ENCODE assay signal across 17 cellular contexts in the genomic region with DNA sequence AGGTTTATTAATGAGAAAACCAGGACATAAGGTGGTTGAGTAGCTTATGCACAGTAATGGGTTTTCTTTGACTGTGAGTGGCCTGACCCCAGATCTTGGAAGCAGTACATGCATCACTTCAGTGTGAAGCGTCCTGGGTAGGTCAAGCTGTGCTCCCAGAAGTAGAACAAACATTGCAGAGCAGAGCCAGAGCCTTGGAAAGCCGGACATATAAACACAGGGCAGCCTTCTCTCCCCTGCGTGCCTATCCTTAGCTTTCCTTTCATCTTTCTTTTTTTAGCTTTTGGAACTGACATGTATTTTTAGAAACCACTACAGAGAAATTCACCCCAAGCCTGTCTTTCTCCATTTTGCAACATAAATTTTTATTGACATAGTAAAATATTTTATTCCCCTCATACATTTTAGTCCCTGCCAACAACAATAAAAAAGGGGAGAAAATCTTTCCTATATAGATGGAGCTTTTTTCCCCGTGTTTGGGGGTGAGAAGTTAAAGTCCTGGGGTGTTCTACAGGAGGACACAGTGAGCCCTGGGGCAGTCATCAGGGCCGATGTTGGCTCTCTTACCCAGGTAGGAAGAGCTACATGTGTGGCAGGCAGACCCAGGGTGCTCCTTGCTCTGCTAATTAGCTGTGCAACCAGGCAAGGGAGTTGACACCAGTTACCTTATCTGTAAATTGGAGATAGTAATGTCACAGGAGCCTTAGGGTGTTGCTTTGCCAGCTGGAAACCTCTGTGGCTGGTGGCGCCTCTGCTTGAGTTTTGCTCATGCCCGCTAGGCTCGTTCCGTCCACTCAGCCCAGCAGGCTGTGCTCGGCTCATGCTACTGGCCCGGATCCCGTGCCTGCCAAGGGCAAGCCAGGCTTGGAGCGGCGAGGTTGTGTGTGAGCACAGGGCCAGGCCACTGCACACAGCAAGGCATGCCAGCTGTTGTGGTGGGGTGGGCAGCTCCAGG.
A peak's percentile ranks its signal among the peaks of the same experiment; 100 is the strongest.
DNase-seq lines count a peak whose midpoint lies in the region; ATAC-seq and TF ChIP-seq lines count a peak whose summit lies in the region.
"Had no signal": no experiment of that assay in that cellular context is flagged by ENCODE, and none has a peak within 500 bp of the region (broad histone marks: within the 10 kb centered on the region; RNA-seq: fewer than 3 reads in every experiment).

No MANE protein-coding gene starts in this region.

- no peaks in the 10 kb centered on the region for H3K9me3 Mint-ChIP-seq in effector memory CD8-positive, alpha-beta T cell
- H3K9me3 Mint-ChIP-seq in endodermal cell = no peaks in the 10 kb centered on the region
- H3K9me3 Mint-ChIP-seq: activated CD4-positive, alpha-beta memory T cell treated with anti-CD3 and anti-CD28 coated beads for 36 hours had no signal

- no peak for TF ChIP-seq POLR2A in right lobe of liver (IDR thresholded peaks at IDR 0.05)

- intact Hi-C loops in PC-3 (cut with micrococcal nuclease) = no loop called here
- intact Hi-C loops in right lobe of liver (cut with DNase I) = no loop called here

- no peak overlapping the region for H3K27ac ChIP-seq in PC-3 (ENCODE audit: low read length)
- no peak overlapping the region for H3K27ac ChIP-seq in right lobe of liver
- H3K27ac ChIP-seq in skeletal muscle tissue (ENCODE audit: low read depth, low read length) = peak overlapping the region; percentile 96
- no peak overlapping the region for H3K27ac ChIP-seq in endodermal cell (ENCODE audit: low read depth, low read length)
- H3K27ac ChIP-seq: brain microvascular endothelial cell, prostate gland had no signal

- no peaks in the 10 kb centered on the region for H4K20me1 ChIP-seq in PC-3 (ENCODE audit: low read length)

- POLR2A ChIA-PET in PC-3 (lab: Charles Lee; ENCODE audit: unreplicated experiment) = no interaction called here

- DNase-seq in PC-3 (no peak), right lobe of liver (no peak), hepatic stellate cell (ENCODE audit: low spot score) (no peak), endodermal cell (no peak)
- DNase-seq in effector memory CD8-positive, alpha-beta T cell = no peak
- DNase-seq in activated T-cell treated with anti-CD3 and anti-CD28 coated beads, Interleukin-2, amount 50 U/mL, for 1 hour = no peak
- DNase-seq: activated CD4-positive, alpha-beta memory T cell treated with anti-CD3 and anti-CD28 coated beads for 36 hours; midbrain; NCI-H2029 treated with DMSO at 0.1 percent for 48 hours; stimulated activated CD4-positive, alpha-beta T cell treated with anti-CD3 and anti-CD28 coated beads, Interleukin-4, amount 100 ng/mL, for 1 hour; T-helper 9 cell had no signal

- no peak overlapping the region for H3K9ac ChIP-seq in PC-3 (ENCODE audit: low read length)
- peak overlapping the region; percentile 69 to 84 (median 83) for H3K9ac ChIP-seq in skeletal muscle tissue (ENCODE audit: low read depth in 1 of 3, low read length in 3 of 3)
- no peak overlapping the region for H3K9ac ChIP-seq in endodermal cell (ENCODE audit: extremely low read depth, low read length, poor library complexity, severe bottlenecking)

- no peaks in the 10 kb centered on the region for H3K27me3 Mint-ChIP-seq in effector memory CD8-positive, alpha-beta T cell
- H3K27me3 Mint-ChIP-seq in endodermal cell (ENCODE audit: insufficient read depth) = no peaks in the 10 kb centered on the region
- H3K27me3 Mint-ChIP-seq: activated CD4-positive, alpha-beta memory T cell treated with anti-CD3 and anti-CD28 coated beads for 36 hours; B cell had no signal

- H3K36me3 ChIP-seq in PC-3 (ENCODE audit: low read depth, low read length) = no peaks in the 10 kb centered on the region
- no peaks in the 10 kb centered on the region for H3K36me3 ChIP-seq in right lobe of liver
- no peaks in the 10 kb centered on the region for H3K36me3 ChIP-seq in skeletal muscle tissue (ENCODE audit: control insufficient read depth in 3 of 3, insufficient read depth in 3 of 3, low read length in 3 of 3)
- H3K36me3 ChIP-seq in endodermal cell (ENCODE audit: control insufficient read depth, insufficient read depth, low read length) = peaks cover 8% of the 10 kb centered on the region
- H3K36me3 ChIP-seq: brain microvascular endothelial cell, prostate gland had no signal

- H3K4me3 ChIP-seq in PC-3 (ENCODE audit: low read length) = no peak overlapping the region
- no peak overlapping the region for H3K4me3 ChIP-seq in right lobe of liver
- peak overlapping the region; percentile 11 to 67 (median 28) for H3K4me3 ChIP-seq in skeletal muscle tissue (ENCODE audit: low read length in 3 of 3)
- H3K4me3 ChIP-seq in endodermal cell (ENCODE audit: low read length) = no peak overlapping the region
- H3K4me3 ChIP-seq: GM12878, prostate gland had no signal

- BruUV-seq in PC-3 (replicated peaks; lab: Mats Ljungman, UMichigan) = no TSS peak

- H3K36me3 Mint-ChIP-seq in effector memory CD8-positive, alpha-beta T cell (ENCODE audit: insufficient read depth) = peaks cover 3% of the 10 kb centered on the region
- H3K36me3 Mint-ChIP-seq in endodermal cell (ENCODE audit: low read depth) = peaks cover 6% of the 10 kb centered on the region

- H3K4me3 Mint-ChIP-seq in effector memory CD8-positive, alpha-beta T cell = no peak overlapping the region
- no peak overlapping the region for H3K4me3 Mint-ChIP-seq in endodermal cell
- H3K4me3 Mint-ChIP-seq: activated CD4-positive, alpha-beta memory T cell treated with anti-CD3 and anti-CD28 coated beads for 36 hours; B cell had no signal

- peak overlapping the region; percentile 21; the same call in 1 of the 2 replicates for H3K4me2 ChIP-seq in PC-3 (ENCODE audit: low read length)

- no peaks in the 10 kb centered on the region for H3K27me3 ChIP-seq in PC-3 (ENCODE audit: low read length)
- no peaks in the 10 kb centered on the region for H3K27me3 ChIP-seq in right lobe of liver
- no peaks in the 10 kb centered on the region for H3K27me3 ChIP-seq in skeletal muscle tissue (ENCODE audit: control insufficient read depth in 3 of 3, insufficient read depth in 3 of 3, low read length in 3 of 3)
- H3K27me3 ChIP-seq in endodermal cell (ENCODE audit: control insufficient read depth, insufficient read depth, low read length, poor library complexity, severe bottlenecking) = no peaks in the 10 kb centered on the region
- H3K27me3 ChIP-seq: brain microvascular endothelial cell had no signal

- peak overlapping the region; percentile 17 to 62 for H3K27ac Mint-ChIP-seq in effector memory CD8-positive, alpha-beta T cell
- no peak overlapping the region for H3K27ac Mint-ChIP-seq in endodermal cell
- H3K27ac Mint-ChIP-seq: activated CD4-positive, alpha-beta memory T cell treated with anti-CD3 and anti-CD28 coated beads for 36 hours; B cell had no signal

- 0 out of 2 replicates have a peak, but pooled peaks cover 5% of the 10 kb centered on the region for H3K4me1 ChIP-seq in PC-3 (ENCODE audit: insufficient read depth, low read length)
- H3K4me1 ChIP-seq in right lobe of liver = peaks cover 0 to 3% (median 0%) of the 10 kb centered on the region in 4 donors
- H3K4me1 ChIP-seq in skeletal muscle tissue (ENCODE audit: control insufficient read depth in 3 of 3, insufficient read depth in 3 of 3, low read length in 3 of 3) = peaks cover 41 to 57% (median 45%) of the 10 kb centered on the region in 3 donors
- H3K4me1 ChIP-seq in endodermal cell (ENCODE audit: control insufficient read depth, insufficient read depth, low read length) = no peaks in the 10 kb centered on the region
- H3K4me1 ChIP-seq: prostate gland had no signal

- H3F3A ChIP-seq in PC-3 (ENCODE audit: low read length, unreplicated experiment) = no peaks in the 10 kb centered on the region

- H3K4me1 Mint-ChIP-seq in effector memory CD8-positive, alpha-beta T cell (ENCODE audit: low read depth in 2 of 2) = peaks cover 27 to 33% of the 10 kb centered on the region in 2 donors
- H3K4me1 Mint-ChIP-seq in endodermal cell = peaks cover 19% of the 10 kb centered on the region

- H2AFZ ChIP-seq in PC-3 (ENCODE audit: low read length) = no peak overlapping the region

- H3K79me2 ChIP-seq in PC-3 (ENCODE audit: low read length) = no peaks in the 10 kb centered on the region

- H3K9me2 ChIP-seq in PC-3 (replicated peaks; ENCODE audit: low read length) = no peaks in the 10 kb centered on the region

- TF ChIP-seq CTCF in PC-3 (conservative IDR thresholded peaks at IDR 0.05; ENCODE audit: low read depth, low read length) (no peak), right lobe of liver (IDR thresholded peaks at IDR 0.05) (no peak), endodermal cell (conservative IDR thresholded peaks at IDR 0.05) (no peak)

- no peak for ATAC-seq in PC-3
- no peak for ATAC-seq in effector memory CD8-positive, alpha-beta T cell (replicated peaks)
- ATAC-seq in right lobe of liver = peak in 3 of 4 donors; percentile 16 to 29 (median 19)
- no peak for ATAC-seq in HG02642 (IDR thresholded peaks at IDR 0.05; ENCODE audit: poor library complexity, unreplicated experiment)
- ATAC-seq: GM12878 had no signal

- H3K9me3 ChIP-seq in PC-3 (ENCODE audit: low read length) = no peaks in the 10 kb centered on the region
- H3K9me3 ChIP-seq in right lobe of liver = no peaks in the 10 kb centered on the region
- no peaks in the 10 kb centered on the region for H3K9me3 ChIP-seq in skeletal muscle tissue (ENCODE audit: control insufficient read depth in 3 of 3, low read length in 3 of 3)
- peaks cover 5% of the 10 kb centered on the region for H3K9me3 ChIP-seq in endodermal cell (ENCODE audit: control insufficient read depth, low read length)
- H3K9me3 ChIP-seq: prostate gland had no signal

- CTCF ChIA-PET in PC-3 (lab: Charles Lee) = no interaction called here

- 67% methylated on average over 3 of the region's 14 CpGs for WGBS in right lobe of liver (ENCODE audit: insufficient coverage, low coverage, low lambda C conversion rate, missing lambda C conversion rate)
- 91 to 96% methylated on average over 6 to 14 of the region's 14 CpGs for WGBS in endodermal cell (ENCODE audit: insufficient coverage in 1 of 2, insufficient read length in 1 of 2), 2 experiments

Comparison
In these comparisons a context has a peak if more than half of its experiments do, and no peak if none do; other contexts are left out.
1. ATAC-seq: peak in right lobe of liver (3 of 4); none in PC-3 (single experiment), effector memory CD8-positive, alpha-beta T cell (single experiment) and HG02642 (single experiment).
2. H3K4me3 ChIP-seq: peak in skeletal muscle tissue (3 of 3); none in PC-3 (single experiment), right lobe of liver (0 of 3) and endodermal cell (single experiment).
3. H3K9ac ChIP-seq: peak in skeletal muscle tissue (3 of 3); none in PC-3 (single experiment) and endodermal cell (single experiment).